33 cellular contexts compared by ENCODE assay signal in genomic region chr13:103055166-103055565, GRCh38. TPM values are rescaled to one million over a fixed set of nuclear protein-coding genes. Genes with fewer than 3 reads are reported as not detected.
"Had no signal": no experiment of that assay in that cellular context is flagged by ENCODE, and none has a peak within 500 bp of the region (broad histone marks: within the 10 kb centered on the region; RNA-seq: fewer than 3 reads in every experiment).

No MANE protein-coding gene starts in this region.

- H3K36me3 ChIP-seq: lower lobe of right lung, ovary, right atrium auricular region, right lobe of liver, tibial nerve, uterus had no signal

- H3K4me1 ChIP-seq: lower lobe of right lung, right atrium auricular region, right lobe of liver, tibial nerve, uterus had no signal

- H3K27me3 ChIP-seq: ovary, right atrium auricular region, right lobe of liver, tibial nerve, uterus had no signal

- H3K4me3 Mint-ChIP-seq: naive B cell; natural killer cell treated with Interleukin-12 subunit alpha and Interleukin-12 subunit beta and Interleukin-15 and Interleukin-18, amount 100 ng/mL, for 72 hours; stimulated activated memory B cell treated with anti-CD40 and anti-IgM and Interleukin-4, amounts not matched to agents 10 μg/mL and 1 μg/mL and 100 μg/mL, for 72 hours; stimulated activated naive CD8-positive, alpha-beta T cell treated with anti-CD3 and anti-CD28 coated beads, Interleukin-15, amount 100 ng/mL, for 72 hours; type B pancreatic cell had no signal

- DNase-seq: hippocampal formation; kidney glomerular epithelial cell; left cardiac atrium; left ventricle myocardium superior; lower lobe of right lung; mammary epithelial cell; mesenchymal stem cell; naive B cell; ovary; right lobe of liver; stimulated activated CD4-positive, alpha-beta T cell treated with anti-CD3 and anti-CD28 coated beads, Interleukin-1b, Interleukin-23, amount 100 ng/mL, for 48 hours; stimulated activated CD4-positive, alpha-beta T cell treated with anti-CD3 and anti-CD28 coated beads, Interleukin-2, amount 100 ng/mL, for 48 hours; stimulated activated CD4-positive, alpha-beta T cell treated with anti-CD3 and anti-CD28 coated beads, Interleukin-4, amount 100 ng/mL, for 4 hours; stimulated activated CD8-positive, alpha-beta memory T cell treated with anti-CD3 and anti-CD28 coated beads, Interleukin-4, amount 100 ng/mL, for 48 hours; stimulated activated naive CD4-positive, alpha-beta T cell treated with Interleukin-2 at 50 U/mL for 16 hours; stimulated activated naive CD8-positive, alpha-beta T cell treated with anti-CD3 and anti-CD28 coated beads, Interleukin-15, amount 100 ng/mL, for 72 hours; substantia nigra; uterus had no signal

- H3K36me3 Mint-ChIP-seq: stimulated activated memory B cell treated with anti-CD40 and anti-IgM and Interleukin-4, amounts not matched to agents 10 μg/mL and 1 μg/mL and 100 μg/mL, for 72 hours had no signal

- H3K4me1 Mint-ChIP-seq: stimulated activated memory B cell treated with anti-CD40 and anti-IgM and Interleukin-4, amounts not matched to agents 10 μg/mL and 1 μg/mL and 100 μg/mL, for 72 hours; stimulated activated naive CD8-positive, alpha-beta T cell treated with anti-CD3 and anti-CD28 coated beads, Interleukin-15, amount 100 ng/mL, for 72 hours had no signal

- H3K9me3 ChIP-seq: ovary, right lobe of liver, uterus had no signal

- H3K27me3 Mint-ChIP-seq: naive B cell; natural killer cell treated with Interleukin-12 subunit alpha and Interleukin-12 subunit beta and Interleukin-15 and Interleukin-18, amount 100 ng/mL, for 72 hours; progenitor cell of endocrine pancreas; stimulated activated memory B cell treated with anti-CD40 and anti-IgM and Interleukin-4, amounts not matched to agents 10 μg/mL and 1 μg/mL and 100 μg/mL, for 72 hours; stimulated activated naive CD8-positive, alpha-beta T cell treated with anti-CD3 and anti-CD28 coated beads, Interleukin-15, amount 100 ng/mL, for 72 hours; type B pancreatic cell had no signal

- H3K4me2 ChIP-seq: smooth muscle cell had no signal

- H3K4me3 ChIP-seq: lower lobe of right lung, ovary, right atrium auricular region, right lobe of liver, smooth muscle cell, tibial nerve, uterus had no signal

- ATAC-seq: left cardiac atrium; left lobe of liver; left ventricle myocardium superior; lower lobe of right lung; natural killer cell treated with Interleukin-12 subunit alpha and Interleukin-12 subunit beta and Interleukin-15 and Interleukin-18, amount 100 ng/mL, for 72 hours; right lobe of liver; stimulated activated memory B cell treated with anti-CD40 and anti-IgM and Interleukin-4, amounts not matched to agents 10 μg/mL and 1 μg/mL and 100 μg/mL, for 72 hours; stimulated activated naive CD8-positive, alpha-beta T cell treated with anti-CD3 and anti-CD28 coated beads, Interleukin-15, amount 100 ng/mL, for 72 hours had no signal

- H3K27ac Mint-ChIP-seq: naive B cell; natural killer cell treated with Interleukin-12 subunit alpha and Interleukin-12 subunit beta and Interleukin-15 and Interleukin-18, amount 100 ng/mL, for 72 hours; progenitor cell of endocrine pancreas; stimulated activated memory B cell treated with anti-CD40 and anti-IgM and Interleukin-4, amounts not matched to agents 10 μg/mL and 1 μg/mL and 100 μg/mL, for 72 hours; stimulated activated naive CD8-positive, alpha-beta T cell treated with anti-CD3 and anti-CD28 coated beads, Interleukin-15, amount 100 ng/mL, for 72 hours; type B pancreatic cell had no signal

- H3K27ac ChIP-seq: lower lobe of right lung, ovary, right atrium auricular region, right lobe of liver, tibial nerve, uterus had no signal

RNA-seq across cellular contexts. Expression of gene SLC10A2, which starts 11.1 kb away (rescaled TPM):
- total RNA-seq: left cardiac atrium; left lobe of liver; left ventricle myocardium superior; lower lobe of right lung; mammary epithelial cell; natural killer cell treated with Interleukin-12 subunit alpha and Interleukin-12 subunit beta and Interleukin-15 and Interleukin-18, amount 100 ng/mL, for 72 hours; omental fat pad; progenitor cell of endocrine pancreas; pulmonary artery endothelial cell; renal cortical epithelial cell; right atrium auricular region; right lobe of liver; skeletal muscle tissue; smooth muscle cell; temporal lobe; tibial nerve; ureter; uterus had no signal
- polyA plus RNA-seq: mammary epithelial cell, neural cell, ovary, smooth muscle cell had no signal
